Comparison of ENCODE assay signal across 27 cellular contexts in genomic region chr4:74378573-74378972, GRCh38. TPM values are rescaled to one million over a fixed set of nuclear protein-coding genes. Genes with fewer than 3 reads are reported as not detected.
DNase-seq lines count a peak whose midpoint lies in the region; ATAC-seq, FAIRE-seq and TF ChIP-seq lines count a peak whose summit lies in the region.
"Had no signal": no experiment of that assay in that cellular context is flagged by ENCODE, and none has a peak within 500 bp of the region (broad histone marks: within the 10 kb centered on the region; RNA-seq: fewer than 3 reads in every experiment).

No MANE protein-coding gene starts in this region.

- CTCF ChIA-PET in A549 (lab: Yijun Ruan, JAX), result interaction anchor here (0.9 to 5.3 kb wide), 8 partner anchors 8 to 295 kb away, joined by 3 to 63 read pairs (median 14); partner anchors contain the start of gene AREG

- H3K4me1 Mint-ChIP-seq in astrocyte (ENCODE audit: low read depth, unreplicated experiment), result peaks cover 5% of the 10 kb centered on the region
- H3K4me1 Mint-ChIP-seq: CD8-positive, alpha-beta memory T cell; GM23338; IgD-negative memory B cell had no signal

- H3K27me3 Mint-ChIP-seq in astrocyte (ENCODE audit: low read depth, unreplicated experiment), result peaks cover 2% of the 10 kb centered on the region

- H3K9ac ChIP-seq in astrocyte (ENCODE audit: low read length), result no peak overlapping the region

- H3K27ac Mint-ChIP-seq in astrocyte (ENCODE audit: unreplicated experiment), result no peak overlapping the region
- H3K27ac Mint-ChIP-seq: CD8-positive, alpha-beta memory T cell; GM23338; IgD-negative memory B cell had no signal

- H3K4me2 ChIP-seq in A549 (peak overlapping the region; percentile 62), astrocyte (ENCODE audit: low read length) (no peak overlapping the region)
- H3K4me2 ChIP-seq: GM23338 had no signal

- POLR2A ChIA-PET in A549 (lab: Yijun Ruan, JAX), result no interaction called here

- no peaks in the 10 kb centered on the region for H4K20me1 ChIP-seq in astrocyte (ENCODE audit: insufficient read depth, low read length)

- H3K27ac ChIP-seq in A549, result peak overlapping the region; percentile 79 to 87; a peak in 5 of 6 replicates
- H3K27ac ChIP-seq in astrocyte (ENCODE audit: low read depth, low read length), result no peak overlapping the region
- H3K27ac ChIP-seq: C4-2B had no signal

- H3K4me1 ChIP-seq in A549 (peaks cover 53% of the 10 kb centered on the region), astrocyte (ENCODE audit: insufficient read depth, low read length) (peaks cover 10% of the 10 kb centered on the region)
- H3K4me1 ChIP-seq: HAP-1 had no signal

- TF ChIP-seq EP300 in A549 (IDR thresholded peaks at IDR 0.05), result no peak

- no peak for TF ChIP-seq POLR2A in A549 (IDR thresholded peaks at IDR 0.05; ENCODE audit: low read length)

- H2AFZ ChIP-seq in astrocyte (ENCODE audit: low read depth, low read length), result no peak overlapping the region
- H2AFZ ChIP-seq: GM23338 had no signal

- TF ChIP-seq CTCF in A549 (IDR thresholded peaks at IDR 0.05) (no peak), astrocyte (IDR thresholded peaks at IDR 0.05; ENCODE audit: insufficient read depth, low read depth, low read length) (no peak), fibroblast of the aortic adventitia (IDR thresholded peaks at IDR 0.05; ENCODE audit: insufficient read depth, low read length) (no peak)

- H3K36me3 Mint-ChIP-seq in astrocyte (ENCODE audit: low read depth, unreplicated experiment), result no peaks in the 10 kb centered on the region
- H3K36me3 Mint-ChIP-seq: CD8-positive, alpha-beta memory T cell; IgD-negative memory B cell had no signal

- H3K79me2 ChIP-seq in astrocyte (ENCODE audit: insufficient read depth, low read length), result no peaks in the 10 kb centered on the region

- H3K36me3 ChIP-seq in astrocyte (ENCODE audit: insufficient read depth, low read length), result no peaks in the 10 kb centered on the region
- H3K36me3 ChIP-seq: HAP-1 had no signal

- no peak for ATAC-seq in A549
- ATAC-seq: GM23338 had no signal

- no peak for TF ChIP-seq RAD21 in A549 (conservative IDR thresholded peaks at IDR 0.05 in 1 of 2, IDR thresholded peaks at IDR 0.05 in 1 of 2)

- H3K4me3 ChIP-seq in A549, result no peak overlapping the region
- H3K4me3 ChIP-seq in astrocyte (ENCODE audit: insufficient read depth, low read depth, low read length), result no peak overlapping the region
- H3K4me3 ChIP-seq in fibroblast of the aortic adventitia (ENCODE audit: low read depth, low read length), result no peak overlapping the region
- H3K4me3 ChIP-seq: GM23338, HAP-1 had no signal

- no peak for FAIRE-seq in A549 (lab: Jason Lieb, UNC)
- FAIRE-seq in astrocyte (lab: Jason Lieb, UNC), result peak; percentile 32
- FAIRE-seq: GM18507, HTR-8/SVneo had no signal

- DNase-seq in A549 (ENCODE audit: low read depth in 1 of 2, low spot score in 1 of 2), result no peak
- DNase-seq in HT-29 (ENCODE audit: low spot score), result peak; percentile 6
- DNase-seq in astrocyte (ENCODE audit: low read depth), result peak; percentile 6
- peak; percentile 57 for DNase-seq in fibroblast of the aortic adventitia (ENCODE audit: low read depth)
- DNase-seq in DMS 273 treated with DMSO at 0.1 percent for 48 hours (lab: John Stamatoyannopoulos, UW), result no peak
- no peak for DNase-seq in NCI-H1930 (lab: John Stamatoyannopoulos, UW)
- DNase-seq in activated naive CD4-positive, alpha-beta T cell treated with Interleukin-2 at 50 U/mL for 16 hours, result no peak
- DNase-seq in HUDEP-2 (lab: John Stamatoyannopoulos, UW; ENCODE audit: unreplicated experiment in 76 of 76), result no peak
- DNase-seq: 8988T; CD8-positive, alpha-beta memory T cell; DMS53; GDM1; Karpas-422; NCI-H1694; NCI-H2081 treated with DMSO at 0.1 percent for 48 hours; NCI-H2171 treated with DMSO at 0.1 percent for 48 hours; NCI-H524 treated with DMSO at 0.1 percent for 48 hours; NCI-H82; RPMI8226; SIG-M5 had no signal

- H3K27me3 ChIP-seq in astrocyte (ENCODE audit: insufficient read depth, low read length), result no peaks in the 10 kb centered on the region

- no peak overlapping the region for H3K4me3 Mint-ChIP-seq in astrocyte (ENCODE audit: unreplicated experiment)
- H3K4me3 Mint-ChIP-seq: CD8-positive, alpha-beta memory T cell; GM23338; IgD-negative memory B cell had no signal

- H3K9me3 ChIP-seq in A549 (no peaks in the 10 kb centered on the region), astrocyte (ENCODE audit: insufficient read depth, low read depth, low read length) (no peaks in the 10 kb centered on the region)
- H3K9me3 ChIP-seq: HAP-1 had no signal

- H3K9me3 Mint-ChIP-seq in astrocyte (ENCODE audit: unreplicated experiment), result no peaks in the 10 kb centered on the region
- H3K9me3 Mint-ChIP-seq: CD8-positive, alpha-beta memory T cell; GM23338; IgD-negative memory B cell had no signal

TF ChIP-seq in A549, 52 proteins besides CTCF, POLR2A, EP300 and RAD21:
- TF ChIP-seq HDAC2 (IDR thresholded peaks at IDR 0.05), result no peak
- 0 out of 2 replicates have a peak, but pooled peaks have one; percentile 11 for TF ChIP-seq POLR2AphosphoS2 (conservative IDR thresholded peaks at IDR 0.05; ENCODE audit: low read length)
TF ChIP-seq in A549: peak in this region for 1.

RNA-seq across cellular contexts. Expression of gene EREG, which starts 13.6 kb away (rescaled TPM):
- 71.1 and 102 TPM in 2 replicates for polyA plus RNA-seq in A549 (2011; rRNA removed)
- 21.8 and 27.3 TPM in 2 replicates for polyA plus RNA-seq in A549 (2012; cell fraction: cytosol; rRNA removed)
- polyA plus RNA-seq in A549 (2012; cell fraction: nucleus; rRNA removed), result 35.6 and 42.5 TPM in 2 replicates
- 32.6 to 39.7 TPM (median 34.0 TPM) in 3 replicates for polyA plus RNA-seq in A549 (2017; fragmentation: RNase III; extraction: RNeasy Plus Mini Kit Qiagen cat#74134 plus additional on column Dnase treatment)
- polyA minus RNA-seq in A549 (2011; rRNA and poly(A)+ RNA removed), result 51.5 and 64.8 TPM in 2 replicates
- total RNA-seq in HT-29 (2014; rRNA removed; shearing (Covaris generic)), result 67.4 and 74.0 TPM in 2 replicates
- total RNA-seq in astrocyte, result 0.14 and 0.30 TPM in 2 replicates
- 15.0 TPM in 1 of 2 replicates, not detected in the other for total RNA-seq in fibroblast of the aortic adventitia (ENCODE audit: low replicate concordance)
- total RNA-seq: CD8-positive, alpha-beta memory T cell; GM23338; OCI-LY7 had no signal
- polyA plus RNA-seq: CD8-positive, alpha-beta memory T cell; GM23338; IgD-negative memory B cell had no signal

Comparison
In these comparisons a context has a peak if more than half of its experiments do, and no peak if none do; other contexts are left out.
1. DNase-seq: peak in HT-29 (single experiment), astrocyte (single experiment) and fibroblast of the aortic adventitia (single experiment); none in A549 (0 of 2), DMS 273 treated with DMSO at 0.1 percent for 48 hours (single experiment), NCI-H1930 (0 of 2), activated naive CD4-positive, alpha-beta T cell treated with Interleukin-2 at 50 U/mL for 16 hours (single experiment) and HUDEP-2 (0 of 76).